Comparison of ENCODE assay signal across 16 cellular contexts in the genomic region with DNA sequence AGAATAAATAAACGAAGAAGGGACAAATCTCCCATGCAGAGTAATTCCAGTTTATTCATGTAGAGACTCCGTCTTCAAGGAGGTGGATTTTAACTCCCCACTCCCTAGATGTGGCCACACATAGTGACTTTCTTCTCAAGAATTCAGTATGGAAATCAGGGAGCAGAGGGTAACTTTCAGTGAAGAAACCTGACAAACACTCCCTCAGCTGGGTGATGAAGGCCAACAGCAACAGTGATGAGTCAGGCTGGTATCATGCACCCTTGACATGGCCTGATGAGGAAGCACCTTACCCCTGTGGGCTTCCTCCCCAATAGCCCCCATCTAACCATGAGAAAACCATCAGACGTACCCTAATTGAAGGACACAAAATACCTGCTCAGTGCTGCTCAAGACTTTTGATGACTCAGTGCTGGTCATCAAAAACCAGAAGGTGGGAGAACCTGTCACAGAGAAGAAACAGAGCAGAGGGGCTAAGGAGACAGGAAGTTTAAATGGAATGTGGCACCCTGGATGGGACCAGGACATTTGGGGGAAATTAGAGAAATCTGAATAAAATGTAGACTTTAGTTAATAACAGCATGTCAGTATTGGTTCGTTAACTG. TPM values are rescaled to one million over a fixed set of nuclear protein-coding genes. Genes with fewer than 3 reads are reported as not detected.
A peak's percentile ranks its signal among the peaks of the same experiment; 100 is the strongest.
DNase-seq lines count a peak whose midpoint lies in the region; ATAC-seq and TF ChIP-seq lines count a peak whose summit lies in the region.
"Had no signal": no experiment of that assay in that cellular context is flagged by ENCODE, and none has a peak within 500 bp of the region (broad histone marks: within the 10 kb centered on the region; RNA-seq: fewer than 3 reads in every experiment).

No MANE protein-coding gene starts in this region.

- POLR2A ChIA-PET in PC-3 (lab: Charles Lee; ENCODE audit: unreplicated experiment) = no interaction called here

- H3K27me3 ChIP-seq in PC-3 (ENCODE audit: low read length) = no peaks in the 10 kb centered on the region
- no peaks in the 10 kb centered on the region for H3K27me3 ChIP-seq in endodermal cell (ENCODE audit: control insufficient read depth, insufficient read depth, low read length, poor library complexity, severe bottlenecking)
- no peaks in the 10 kb centered on the region for H3K27me3 ChIP-seq in hepatocyte
- no peaks in the 10 kb centered on the region for H3K27me3 ChIP-seq in dorsolateral prefrontal cortex
- H3K27me3 ChIP-seq: SJCRH30, tibial nerve had no signal

- H4K20me1 ChIP-seq in PC-3 (ENCODE audit: low read length) (no peaks in the 10 kb centered on the region), hepatocyte (ENCODE audit: insufficient read depth, poor library complexity, severe bottlenecking) (no peaks in the 10 kb centered on the region)

- no TSS peak for BruUV-seq in PC-3 (replicated peaks; lab: Mats Ljungman, UMichigan)

- CTCF ChIA-PET in PC-3 (lab: Charles Lee) = no interaction called here

- H3K9me3 ChIP-seq in PC-3 (ENCODE audit: low read length) = no peaks in the 10 kb centered on the region
- H3K9me3 ChIP-seq in endodermal cell (ENCODE audit: control insufficient read depth, low read length) = no peaks in the 10 kb centered on the region
- H3K9me3 ChIP-seq in hepatocyte (ENCODE audit: low read depth) = no peaks in the 10 kb centered on the region
- H3K9me3 ChIP-seq: SJCRH30, tibial nerve had no signal

- H3K4me1 ChIP-seq in PC-3 (ENCODE audit: insufficient read depth, low read length) (peaks cover 13% of the 10 kb centered on the region), endodermal cell (ENCODE audit: control insufficient read depth, insufficient read depth, low read length) (no peaks in the 10 kb centered on the region), hepatocyte (ENCODE audit: insufficient read depth) (no peaks in the 10 kb centered on the region)
- H3K4me1 ChIP-seq: tibial nerve had no signal

- WGBS in endodermal cell (ENCODE audit: insufficient coverage in 1 of 2, insufficient read length in 1 of 2), 2 experiments = 88 to 92% methylated on average over 3 to 4 of the region's 4 CpGs
- 90% methylated on average over 4 of the region's 4 CpGs for WGBS in hepatocyte (ENCODE audit: low lambda C conversion rate, missing lambda C conversion rate)

- peak; percentile 53 for ATAC-seq in PC-3
- ATAC-seq: GM12878, left ventricle myocardium superior had no signal

- H3K36me3 ChIP-seq in PC-3 (ENCODE audit: low read depth, low read length) = no peaks in the 10 kb centered on the region
- H3K36me3 ChIP-seq in endodermal cell (ENCODE audit: control insufficient read depth, insufficient read depth, low read length) = no peaks in the 10 kb centered on the region
- no peaks in the 10 kb centered on the region for H3K36me3 ChIP-seq in hepatocyte (replicated peaks; ENCODE audit: insufficient read depth, low read depth)
- H3K36me3 ChIP-seq: tibial nerve had no signal

- no peaks in the 10 kb centered on the region for H3K79me2 ChIP-seq in PC-3 (ENCODE audit: low read length)
- no peaks in the 10 kb centered on the region for H3K79me2 ChIP-seq in hepatocyte

- H3K4me2 ChIP-seq in PC-3 (ENCODE audit: low read length) (peak overlapping the region; percentile 1; the same call in 1 of the 2 replicates), hepatocyte (no peak overlapping the region)

- no peaks in the 10 kb centered on the region for H3K27me3 Mint-ChIP-seq in endodermal cell (ENCODE audit: insufficient read depth)
- H3K27me3 Mint-ChIP-seq: activated naive CD8-positive, alpha-beta T cell had no signal

- H3K9me2 ChIP-seq in PC-3 (replicated peaks; ENCODE audit: low read length) (no peaks in the 10 kb centered on the region), hepatocyte (replicated peaks; ENCODE audit: insufficient read depth) (no peaks in the 10 kb centered on the region)

- TF ChIP-seq CTCF in PC-3 (conservative IDR thresholded peaks at IDR 0.05; ENCODE audit: low read depth, low read length) (no peak), endodermal cell (conservative IDR thresholded peaks at IDR 0.05) (no peak), hepatocyte (IDR thresholded peaks at IDR 0.05; ENCODE audit: poor library complexity) (no peak), dorsolateral prefrontal cortex (IDR thresholded peaks at IDR 0.05 in 54 of 56, conservative IDR thresholded peaks at IDR 0.05 in 2 of 56; ENCODE audit: low read depth in 1 of 56, partially characterized antibody in 56 of 56) (no peak)

- H3K9ac ChIP-seq in PC-3 (ENCODE audit: low read length) (no peak overlapping the region), endodermal cell (ENCODE audit: extremely low read depth, low read length, poor library complexity, severe bottlenecking) (no peak overlapping the region)

- intact Hi-C loops in PC-3 (cut with micrococcal nuclease) = no loop called here
- intact Hi-C loops in dorsolateral prefrontal cortex (cut with DNase I) = no loop called here

- H3K36me3 Mint-ChIP-seq in endodermal cell (ENCODE audit: low read depth) = no peaks in the 10 kb centered on the region
- H3K36me3 Mint-ChIP-seq: activated naive CD8-positive, alpha-beta T cell had no signal

- H2AFZ ChIP-seq in PC-3 (ENCODE audit: low read length) (no peak overlapping the region), hepatocyte (no peak overlapping the region)

- no peaks in the 10 kb centered on the region for H3K9me3 Mint-ChIP-seq in endodermal cell
- H3K9me3 Mint-ChIP-seq: dendritic cell treated with granulocyte-macrophage colony-stimulating factor and Interleukin-4, amounts not matched to agents 40 ng/mL and 50 ng/mL, for 4 days had no signal

- no peak overlapping the region for H3K4me3 Mint-ChIP-seq in endodermal cell
- H3K4me3 Mint-ChIP-seq: activated naive CD8-positive, alpha-beta T cell; dendritic cell treated with granulocyte-macrophage colony-stimulating factor and Interleukin-4, amounts not matched to agents 40 ng/mL and 50 ng/mL, for 4 days had no signal

- peaks cover 5% of the 10 kb centered on the region for H3K4me1 Mint-ChIP-seq in endodermal cell

- DNase-seq in GM04503 (ENCODE audit: low read depth) = peak; percentile 54
- peak; percentile 79 for DNase-seq in PC-3
- no peak for DNase-seq in endodermal cell
- peak; percentile 20 for DNase-seq in non-pigmented ciliary epithelial cell (ENCODE audit: low read depth)
- no peak for DNase-seq in hepatocyte (ENCODE audit: low spot score)
- DNase-seq in retina = no peak
- DNase-seq in dorsolateral prefrontal cortex = no peak
- DNase-seq in DMS 273 (lab: John Stamatoyannopoulos, UW; ENCODE audit: unreplicated experiment) = no peak
- DNase-seq: left ventricle myocardium superior, NCI-H1436, NCI-H69, SJCRH30 had no signal

- H3K27ac ChIP-seq in PC-3 (ENCODE audit: low read length) (no peak overlapping the region), endodermal cell (ENCODE audit: low read depth, low read length) (no peak overlapping the region), hepatocyte (no peak overlapping the region), dorsolateral prefrontal cortex (no peak overlapping the region)
- H3K27ac ChIP-seq: SJCRH30, tibial nerve had no signal

- peak overlapping the region; percentile 0 for H3K27ac Mint-ChIP-seq in endodermal cell
- H3K27ac Mint-ChIP-seq: activated naive CD8-positive, alpha-beta T cell; dendritic cell treated with granulocyte-macrophage colony-stimulating factor and Interleukin-4, amounts not matched to agents 40 ng/mL and 50 ng/mL, for 4 days had no signal

- no peaks in the 10 kb centered on the region for H3F3A ChIP-seq in PC-3 (ENCODE audit: low read length, unreplicated experiment)

- H3K4me3 ChIP-seq in PC-3 (ENCODE audit: low read length) = no peak overlapping the region
- no peak overlapping the region for H3K4me3 ChIP-seq in endodermal cell (ENCODE audit: low read length)
- H3K4me3 ChIP-seq in hepatocyte = no peak overlapping the region
- H3K4me3 ChIP-seq in dorsolateral prefrontal cortex = no peak overlapping the region
- H3K4me3 ChIP-seq: GM12878, SJCRH30, tibial nerve had no signal

RNA-seq across cellular contexts. Expression of a gene that starts 50.6 kb away (rescaled TPM):
- total RNA-seq in PC-3 (2014; rRNA removed) (0.91 and 1.4 TPM in 2 replicates), endodermal cell (under 1 TPM; 0.44 to 0.79 TPM), hepatocyte (0.60 and 0.87 TPM in 2 replicates), dorsolateral prefrontal cortex (10 to 100 TPM in 9 of 120 experiments, 1 to 10 TPM in 98, under 1 TPM in 13; 0.23 to 28.2 (median 3.7) TPM)
- 0.50 TPM for polyA plus RNA-seq in endodermal cell (2013, experiment 1 of 2)
- 0.46 TPM for polyA plus RNA-seq in endodermal cell (2013, experiment 2 of 2)
- polyA plus RNA-seq in hepatocyte = 0.95 and 2.1 TPM in 2 replicates
- total RNA-seq: GM12878 had no signal

Comparison
In these comparisons a context has a peak if more than half of its experiments do, and no peak if none do; other contexts are left out.
1. DNase-seq: peak in GM04503 (single experiment), PC-3 (single experiment) and non-pigmented ciliary epithelial cell (single experiment); none in endodermal cell (single experiment), hepatocyte (single experiment), retina (single experiment), dorsolateral prefrontal cortex (0 of 10) and DMS 273 (single experiment).